ENCODE assay signal across 1 cellular context in genomic region chr3:67819447-67819846, GRCh38.
TF ChIP-seq lines count a peak whose summit lies in the region.

No MANE protein-coding gene starts in this region.

TF ChIP-seq in WTC11, 78 proteins besides CTCF, POLR2A, EP300 and RAD21 (continued from another document):
- TF ChIP-seq AFF4 (CRISPR knock-in tag; IDR thresholded peaks at IDR 0.05; ENCODE audit: borderline replicate concordance): no peak
- no peak for TF ChIP-seq ATF3 (CRISPR knock-in tag; conservative IDR thresholded peaks at IDR 0.05)
- TF ChIP-seq ATF1 (CRISPR knock-in tag; IDR thresholded peaks at IDR 0.05): no peak
- TF ChIP-seq PRRX2 (CRISPR knock-in tag; IDR thresholded peaks at IDR 0.05): no peak
- no peak for TF ChIP-seq ZNF281 (CRISPR knock-in tag; IDR thresholded peaks at IDR 0.05)
- TF ChIP-seq ZNF396 (CRISPR knock-in tag; IDR thresholded peaks at IDR 0.05; ENCODE audit: borderline replicate concordance): no peak
- no peak for TF ChIP-seq ZNF232 (CRISPR knock-in tag; IDR thresholded peaks at IDR 0.05)
- TF ChIP-seq FOXP4 (CRISPR knock-in tag; IDR thresholded peaks at IDR 0.05): no peak
- TF ChIP-seq SP1 (CRISPR knock-in tag; conservative IDR thresholded peaks at IDR 0.05): no peak
- TF ChIP-seq OVOL2 (CRISPR knock-in tag; IDR thresholded peaks at IDR 0.05; ENCODE audit: borderline replicate concordance): no peak
- TF ChIP-seq ZNF425 (CRISPR knock-in tag; conservative IDR thresholded peaks at IDR 0.05): no peak
- no peak for TF ChIP-seq ZNF138 (CRISPR knock-in tag; conservative IDR thresholded peaks at IDR 0.05)
- no peak for TF ChIP-seq NR3C1 (CRISPR knock-in tag; conservative IDR thresholded peaks at IDR 0.05; ENCODE audit: low read depth)
- no peak for TF ChIP-seq HMGA2 (CRISPR knock-in tag; IDR thresholded peaks at IDR 0.05)
